8 cellular contexts compared by ENCODE assay signal in genomic region chr10:70174058-70174741, GRCh38. TPM values are rescaled to one million over a fixed set of nuclear protein-coding genes. Genes with fewer than 3 reads are reported as not detected.
DNase-seq lines count a peak whose midpoint lies in the region; ATAC-seq and TF ChIP-seq lines count a peak whose summit lies in the region.

No MANE protein-coding gene starts in this region.

- H3K36me3 ChIP-seq in DOHH2 (ENCODE audit: control insufficient read depth, low read length) (peaks cover 5% of the 10 kb centered on the region; the same call in 1 of the 2 replicates), thyroid gland (no peaks in the 10 kb centered on the region)
- H3K36me3 ChIP-seq in naive thymus-derived CD4-positive, alpha-beta T cell (ENCODE audit: control insufficient read depth in 2 of 3, insufficient read depth in 3 of 3, low read length in 3 of 3), result peaks cover 0 to 7% (median 0%) of the 10 kb centered on the region in 3 experiments

- peak; percentile 17 for DNase-seq in NCI-H69 (lab: John Stamatoyannopoulos, UW)
- DNase-seq in activated naive CD8-positive, alpha-beta T cell treated with anti-CD3 and anti-CD28 coated beads for 36 hours, result peak; percentile 29
- DNase-seq in naive thymus-derived CD4-positive, alpha-beta T cell, result peak in 7 of 9 donors; percentile 25 to 50 (median 40)
- DNase-seq in NCI-H2196 (lab: John Stamatoyannopoulos, UW; ENCODE audit: unreplicated experiment), result no peak
- DNase-seq in thyroid gland, result no peak

- peaks cover 11% of the 10 kb centered on the region for H3F3A ChIP-seq in DOHH2 (ENCODE audit: control insufficient read depth, insufficient read depth)

- 47 to 69% methylated on average over 4 of the region's 4 CpGs for WGBS in thyroid gland, 2 donors

- TF ChIP-seq CTCF in DOHH2 (IDR thresholded peaks at IDR 0.05; ENCODE audit: low read depth, low read length, poor library complexity, severe bottlenecking), result no peak
- no peak for TF ChIP-seq CTCF in thyroid gland (IDR thresholded peaks at IDR 0.05)

- H3K27ac Mint-ChIP-seq in activated naive CD8-positive, alpha-beta T cell treated with anti-CD3 and anti-CD28 coated beads for 36 hours, result peak overlapping the region; percentile 61
- peak overlapping the region; percentile 37 to 97 (median 81) for H3K27ac Mint-ChIP-seq in naive thymus-derived CD4-positive, alpha-beta T cell

- TF ChIP-seq POLR2A in thyroid gland (IDR thresholded peaks at IDR 0.05), result no peak

- H3K9me3 ChIP-seq in DOHH2 (ENCODE audit: control insufficient read depth, insufficient read depth, low read length) (no peaks in the 10 kb centered on the region), thyroid gland (no peaks in the 10 kb centered on the region)
- no peaks in the 10 kb centered on the region for H3K9me3 ChIP-seq in naive thymus-derived CD4-positive, alpha-beta T cell (ENCODE audit: control insufficient read depth in 2 of 3, low read length in 3 of 3)

- ATAC-seq in naive thymus-derived CD4-positive, alpha-beta T cell, result peak; percentile 26
- no peak for ATAC-seq in HG02642 (IDR thresholded peaks at IDR 0.05; ENCODE audit: poor library complexity, unreplicated experiment)
- no peak for ATAC-seq in HG03378 (IDR thresholded peaks at IDR 0.05; ENCODE audit: unreplicated experiment)

- no peak overlapping the region for H3K4me3 Mint-ChIP-seq in activated naive CD8-positive, alpha-beta T cell treated with anti-CD3 and anti-CD28 coated beads for 36 hours
- peak overlapping the region in 9 of 10 donors; percentile 11 to 73 (median 51) for H3K4me3 Mint-ChIP-seq in naive thymus-derived CD4-positive, alpha-beta T cell

- peak overlapping the region; percentile 33 for H3K27ac ChIP-seq in DOHH2 (ENCODE audit: low read depth, low read length)
- peak overlapping the region; percentile 60 for H3K27ac ChIP-seq in naive thymus-derived CD4-positive, alpha-beta T cell (ENCODE audit: low read depth, low read length)
- H3K27ac ChIP-seq in thyroid gland, result no peak overlapping the region

- POLR2A ChIA-PET in naive thymus-derived CD4-positive, alpha-beta T cell (lab: Charles Lee), result interaction anchor here (0.7 to 1.6 kb wide), 3 partner anchors 28 to 230 kb away, joined by 3 to 8 read pairs (median 3); partner anchors contain the start of genes EIF4EBP2 and TYSND1

- no peaks in the 10 kb centered on the region for H3K27me3 Mint-ChIP-seq in activated naive CD8-positive, alpha-beta T cell treated with anti-CD3 and anti-CD28 coated beads for 36 hours
- peaks cover 0 to 8% (median 0%) of the 10 kb centered on the region in 5 donors for H3K27me3 Mint-ChIP-seq in naive thymus-derived CD4-positive, alpha-beta T cell

- CTCF ChIA-PET in naive thymus-derived CD4-positive, alpha-beta T cell (lab: Charles Lee), result no interaction called here

- H3K79me2 ChIP-seq in DOHH2 (ENCODE audit: control insufficient read depth, low read length), result peaks cover 18% of the 10 kb centered on the region

- H3K4me1 ChIP-seq in DOHH2 (ENCODE audit: control insufficient read depth, low read length), result peaks cover 28% of the 10 kb centered on the region
- peaks cover 13 to 22% of the 10 kb centered on the region in 2 donors for H3K4me1 ChIP-seq in naive thymus-derived CD4-positive, alpha-beta T cell (ENCODE audit: control insufficient read depth in 2 of 2, insufficient read depth in 2 of 2, low read length in 2 of 2)
- peaks cover 0 to 6% of the 10 kb centered on the region in 2 donors for H3K4me1 ChIP-seq in thyroid gland

- peaks cover 22% of the 10 kb centered on the region for H3K4me1 Mint-ChIP-seq in activated naive CD8-positive, alpha-beta T cell treated with anti-CD3 and anti-CD28 coated beads for 36 hours
- peaks cover 21 to 34% (median 28%) of the 10 kb centered on the region in 7 donors for H3K4me1 Mint-ChIP-seq in naive thymus-derived CD4-positive, alpha-beta T cell

- peaks cover 4% of the 10 kb centered on the region for H3K9me3 Mint-ChIP-seq in activated naive CD8-positive, alpha-beta T cell treated with anti-CD3 and anti-CD28 coated beads for 36 hours
- H3K9me3 Mint-ChIP-seq in naive thymus-derived CD4-positive, alpha-beta T cell, result peaks cover 0 to under 1% (median 0%) of the 10 kb centered on the region in 11 donors

- peak overlapping the region; percentile 31 for H3K4me3 ChIP-seq in DOHH2 (ENCODE audit: low read length)
- H3K4me3 ChIP-seq in naive thymus-derived CD4-positive, alpha-beta T cell (ENCODE audit: low read length), result peak overlapping the region; percentile 2
- no peak overlapping the region for H3K4me3 ChIP-seq in thyroid gland (replicated peaks in 1 of 3)

- intact Hi-C loops in naive thymus-derived CD4-positive, alpha-beta T cell (cut with micrococcal nuclease), result loop anchor here in 1 of 2 donors (5.0 kb wide), 1 partner anchor 208 kb away; the partner anchor contains the start of gene LRRC20
- intact Hi-C loops in thyroid gland (cut with DNase I), result no loop called here

- peak overlapping the region; percentile 70 for H3K4me2 ChIP-seq in DOHH2 (ENCODE audit: low read length)

- H3K27me3 ChIP-seq in DOHH2 (ENCODE audit: control insufficient read depth, low read length) (no peaks in the 10 kb centered on the region), thyroid gland (no peaks in the 10 kb centered on the region)
- H3K27me3 ChIP-seq in naive thymus-derived CD4-positive, alpha-beta T cell (ENCODE audit: control insufficient read depth in 2 of 2, insufficient read depth in 2 of 2, low read length in 2 of 2), result no peaks in the 10 kb centered on the region

- peaks cover 4% of the 10 kb centered on the region for H3K36me3 Mint-ChIP-seq in activated naive CD8-positive, alpha-beta T cell treated with anti-CD3 and anti-CD28 coated beads for 36 hours
- no peaks in the 10 kb centered on the region for H3K36me3 Mint-ChIP-seq in naive thymus-derived CD4-positive, alpha-beta T cell

- H4K20me1 ChIP-seq in DOHH2 (ENCODE audit: control insufficient read depth, insufficient read depth, low read depth, low read length), result peaks cover 7% of the 10 kb centered on the region

- H3K9me2 ChIP-seq in DOHH2 (replicated peaks; ENCODE audit: control insufficient read depth, low read length), result no peaks in the 10 kb centered on the region

RNA-seq across cellular contexts. Expression of gene SAR1A, which starts 3.9 kb away (rescaled TPM):
- 100 to 1,000 TPM; 129 to 134 TPM for total RNA-seq in activated naive CD8-positive, alpha-beta T cell treated with anti-CD3 and anti-CD28 coated beads for 36 hours
- 100 to 1,000 TPM in 3 of 5 experiments, 10 to 100 TPM in 2; 81.6 to 124 (median 119) TPM for total RNA-seq in naive thymus-derived CD4-positive, alpha-beta T cell
- 10 to 100 TPM; 14.2 to 17.8 TPM for polyA plus RNA-seq in naive thymus-derived CD4-positive, alpha-beta T cell
- 100 to 1,000 TPM in 3 of 4 donors, 10 to 100 TPM in 1; 99.6 to 125 (median 103) TPM for total RNA-seq in thyroid gland

RNA-seq across cellular contexts. Expression of gene TYSND1, which starts 27.7 kb away (rescaled TPM):
- 10 to 100 TPM; 15.8 to 15.9 TPM for total RNA-seq in activated naive CD8-positive, alpha-beta T cell treated with anti-CD3 and anti-CD28 coated beads for 36 hours
- 10 to 100 TPM; 13.8 to 35.9 (median 19.5) TPM for total RNA-seq in naive thymus-derived CD4-positive, alpha-beta T cell
- polyA plus RNA-seq in naive thymus-derived CD4-positive, alpha-beta T cell, result 10 to 100 TPM; 21.0 to 25.0 TPM
- total RNA-seq in thyroid gland, result 10 to 100 TPM; 17.1 to 31.2 (median 25.1) TPM

RNA-seq across cellular contexts. Expression of gene AIFM2, which starts 41.6 kb away (rescaled TPM):
- total RNA-seq in activated naive CD8-positive, alpha-beta T cell treated with anti-CD3 and anti-CD28 coated beads for 36 hours, result 10 to 100 TPM in 1 of 2 experiments, 1 to 10 TPM in 1; 9.6 to 10.4 TPM
- 1 to 10 TPM; 3.0 to 5.5 (median 3.2) TPM for total RNA-seq in naive thymus-derived CD4-positive, alpha-beta T cell
- 1 to 10 TPM in 1 of 2 donors, under 1 TPM in 1; 0.91 to 2.9 TPM for polyA plus RNA-seq in naive thymus-derived CD4-positive, alpha-beta T cell
- total RNA-seq in thyroid gland, result 10 to 100 TPM; 22.0 to 38.3 (median 31.1) TPM

RNA-seq across cellular contexts. Expression of gene PPA1, which starts 59.0 kb away (rescaled TPM):
- 100 to 1,000 TPM; 388 to 397 TPM for total RNA-seq in activated naive CD8-positive, alpha-beta T cell treated with anti-CD3 and anti-CD28 coated beads for 36 hours
- total RNA-seq in naive thymus-derived CD4-positive, alpha-beta T cell, result 100 to 1,000 TPM in 1 of 5 experiments, 10 to 100 TPM in 4; 51.9 to 175 (median 69.6) TPM
- 100 to 1,000 TPM; 153 to 179 TPM for polyA plus RNA-seq in naive thymus-derived CD4-positive, alpha-beta T cell
- 100 to 1,000 TPM; 151 to 209 (median 185) TPM for total RNA-seq in thyroid gland

Comparison
In these comparisons a context has a peak if more than half of its experiments do, and no peak if none do; other contexts are left out.
1. H3K27ac ChIP-seq: peak in DOHH2 (single experiment) and naive thymus-derived CD4-positive, alpha-beta T cell (single experiment); none in thyroid gland (0 of 3).
2. H3K4me3 ChIP-seq: peak in DOHH2 (single experiment) and naive thymus-derived CD4-positive, alpha-beta T cell (single experiment); none in thyroid gland (0 of 3).
3. DNase-seq: peak in NCI-H69 (single experiment), activated naive CD8-positive, alpha-beta T cell treated with anti-CD3 and anti-CD28 coated beads for 36 hours (single experiment) and naive thymus-derived CD4-positive, alpha-beta T cell (7 of 9); none in NCI-H2196 (single experiment) and thyroid gland (0 of 2).